ENCODE assay signal across 1 cellular context in genomic region chrX:153580700-153581386, GRCh38.
TF ChIP-seq lines count a peak whose summit lies in the region.

No MANE protein-coding gene starts in this region.

TF ChIP-seq in SK-N-SH, 30 proteins besides CTCF, POLR2A, EP300 and RAD21 (continued from another document):
- TF ChIP-seq SIN3A (IDR thresholded peaks at IDR 0.05; ENCODE audit: borderline replicate concordance, low read depth, low read length), result no peak
- no peak for TF ChIP-seq RXRA (IDR thresholded peaks at IDR 0.05; ENCODE audit: borderline replicate concordance, low read depth)
- no peak for TF ChIP-seq ELF1 (IDR thresholded peaks at IDR 0.05)
- TF ChIP-seq USF1 (IDR thresholded peaks at IDR 0.05; ENCODE audit: borderline replicate concordance, low read depth), result no peak
- no peak for TF ChIP-seq RFX5 (IDR thresholded peaks at IDR 0.05; ENCODE audit: low read length)
- no peak for TF ChIP-seq FOSL2 (IDR thresholded peaks at IDR 0.05; ENCODE audit: borderline replicate concordance, low read depth)
- TF ChIP-seq CHD2 (IDR thresholded peaks at IDR 0.05; ENCODE audit: low read length, partially characterized antibody), result no peak
- TF ChIP-seq JUND (IDR thresholded peaks at IDR 0.05), result no peak
- TF ChIP-seq, protein P1, sequence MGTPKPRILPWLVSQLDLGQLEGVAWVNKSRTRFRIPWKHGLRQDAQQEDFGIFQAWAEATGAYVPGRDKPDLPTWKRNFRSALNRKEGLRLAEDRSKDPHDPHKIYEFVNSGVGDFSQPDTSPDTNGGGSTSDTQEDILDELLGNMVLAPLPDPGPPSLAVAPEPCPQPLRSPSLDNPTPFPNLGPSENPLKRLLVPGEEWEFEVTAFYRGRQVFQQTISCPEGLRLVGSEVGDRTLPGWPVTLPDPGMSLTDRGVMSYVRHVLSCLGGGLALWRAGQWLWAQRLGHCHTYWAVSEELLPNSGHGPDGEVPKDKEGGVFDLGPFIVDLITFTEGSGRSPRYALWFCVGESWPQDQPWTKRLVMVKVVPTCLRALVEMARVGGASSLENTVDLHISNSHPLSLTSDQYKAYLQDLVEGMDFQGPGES (IDR thresholded peaks at IDR 0.05; ENCODE audit: low read depth, low read length), result no peak
- no peak for TF ChIP-seq GATA2 (CRISPR knock-in tag; IDR thresholded peaks at IDR 0.05)
- TF ChIP-seq EZH2phosphoT487 (IDR thresholded peaks at IDR 0.05; ENCODE audit: borderline replicate concordance, low read depth), result no peak
TF ChIP-seq in SK-N-SH: peak in this region for 0.
